Comparison of ENCODE assay signal across 8 cellular contexts in the genomic region with DNA sequence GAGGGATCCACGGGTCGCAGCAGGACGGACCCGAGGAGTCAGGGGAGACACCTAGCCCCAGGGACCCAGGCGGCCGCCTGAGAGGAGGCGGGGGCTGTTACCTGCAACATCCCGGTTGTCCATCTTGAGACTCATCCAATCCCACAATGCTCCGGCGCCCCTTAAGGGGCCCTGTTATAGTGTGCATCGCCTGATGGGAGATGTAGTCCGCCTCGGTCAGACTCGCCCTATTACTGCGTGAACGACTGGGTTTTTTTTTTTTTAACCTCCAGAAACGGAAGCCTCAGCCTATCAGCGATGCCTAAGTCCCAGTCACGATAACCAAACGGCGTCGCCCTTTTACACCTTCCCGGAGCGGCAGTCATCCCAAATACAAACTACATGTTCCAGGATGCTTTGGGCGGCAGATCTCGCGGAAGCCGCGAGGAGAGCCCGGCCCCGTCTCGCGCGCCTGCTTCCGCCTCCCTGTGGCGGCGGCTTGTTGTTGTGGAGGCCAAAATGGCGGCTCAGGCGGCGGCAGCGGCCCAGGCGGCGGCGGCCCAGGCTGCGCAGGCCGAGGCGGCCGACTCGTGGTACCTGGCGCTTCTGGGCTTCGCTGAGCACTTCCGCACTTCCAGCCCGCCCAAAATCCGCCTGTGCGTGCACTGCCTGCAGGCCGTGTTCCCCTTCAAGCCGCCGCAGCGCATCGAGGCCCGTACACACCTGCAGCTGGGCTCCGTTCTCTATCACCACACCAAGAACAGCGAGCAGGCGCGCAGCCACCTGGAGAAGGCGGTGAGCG. TPM values are rescaled to one million over a fixed set of nuclear protein-coding genes. Genes with fewer than 3 reads are reported as not detected.
A peak's percentile ranks its signal among the peaks of the same experiment; 100 is the strongest.
DNase-seq lines count a peak whose midpoint lies in the region; ATAC-seq and TF ChIP-seq lines count a peak whose summit lies in the region.

A gene with protein sequence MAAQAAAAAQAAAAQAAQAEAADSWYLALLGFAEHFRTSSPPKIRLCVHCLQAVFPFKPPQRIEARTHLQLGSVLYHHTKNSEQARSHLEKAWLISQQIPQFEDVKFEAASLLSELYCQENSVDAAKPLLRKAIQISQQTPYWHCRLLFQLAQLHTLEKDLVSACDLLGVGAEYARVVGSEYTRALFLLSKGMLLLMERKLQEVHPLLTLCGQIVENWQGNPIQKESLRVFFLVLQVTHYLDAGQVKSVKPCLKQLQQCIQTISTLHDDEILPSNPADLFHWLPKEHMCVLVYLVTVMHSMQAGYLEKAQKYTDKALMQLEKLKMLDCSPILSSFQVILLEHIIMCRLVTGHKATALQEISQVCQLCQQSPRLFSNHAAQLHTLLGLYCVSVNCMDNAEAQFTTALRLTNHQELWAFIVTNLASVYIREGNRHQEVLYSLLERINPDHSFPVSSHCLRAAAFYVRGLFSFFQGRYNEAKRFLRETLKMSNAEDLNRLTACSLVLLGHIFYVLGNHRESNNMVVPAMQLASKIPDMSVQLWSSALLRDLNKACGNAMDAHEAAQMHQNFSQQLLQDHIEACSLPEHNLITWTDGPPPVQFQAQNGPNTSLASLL (plus strand): TSS at position 468 of the 781 bp plus-strand sequence. CDS start 31 bp downstream, at position 499.
A gene with protein sequence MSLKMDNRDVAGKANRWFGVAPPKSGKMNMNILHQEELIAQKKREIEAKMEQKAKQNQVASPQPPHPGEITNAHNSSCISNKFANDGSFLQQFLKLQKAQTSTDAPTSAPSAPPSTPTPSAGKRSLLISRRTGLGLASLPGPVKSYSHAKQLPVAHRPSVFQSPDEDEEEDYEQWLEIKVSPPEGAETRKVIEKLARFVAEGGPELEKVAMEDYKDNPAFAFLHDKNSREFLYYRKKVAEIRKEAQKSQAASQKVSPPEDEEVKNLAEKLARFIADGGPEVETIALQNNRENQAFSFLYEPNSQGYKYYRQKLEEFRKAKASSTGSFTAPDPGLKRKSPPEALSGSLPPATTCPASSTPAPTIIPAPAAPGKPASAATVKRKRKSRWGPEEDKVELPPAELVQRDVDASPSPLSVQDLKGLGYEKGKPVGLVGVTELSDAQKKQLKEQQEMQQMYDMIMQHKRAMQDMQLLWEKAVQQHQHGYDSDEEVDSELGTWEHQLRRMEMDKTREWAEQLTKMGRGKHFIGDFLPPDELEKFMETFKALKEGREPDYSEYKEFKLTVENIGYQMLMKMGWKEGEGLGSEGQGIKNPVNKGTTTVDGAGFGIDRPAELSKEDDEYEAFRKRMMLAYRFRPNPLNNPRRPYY (minus strand): TSS at position 148 of the 781 bp plus-strand sequence. CDS start 13 bp downstream, at position 135.

- H2AFZ ChIP-seq in OCI-LY3 (ENCODE audit: low read depth, low read length): peak within 1 kb of the TSS; percentile 91

- H3K36me3 ChIP-seq in HUES6 (ENCODE audit: control insufficient read depth, insufficient read depth, low read length) (peaks cover 35% of the 10 kb centered on the region), OCI-LY3 (replicated peaks; ENCODE audit: low read depth, low read length) (peaks cover 22% of the 10 kb centered on the region)

- H3K27me3 ChIP-seq in HUES6 (ENCODE audit: control insufficient read depth, insufficient read depth, low read length) (no peaks in the 10 kb centered on the region), OCI-LY3 (ENCODE audit: low read depth, low read length) (no peaks in the 10 kb centered on the region), mononuclear cell (ENCODE audit: insufficient read depth, low read length) (no peaks in the 10 kb centered on the region)

- H3K4me1 ChIP-seq in HUES6 (ENCODE audit: control insufficient read depth, insufficient read depth, low read length): peaks cover 12% of the 10 kb centered on the region; the same call in 1 of the 2 replicates
- H3K4me1 ChIP-seq in OCI-LY3 (ENCODE audit: low read length): peaks cover 10% of the 10 kb centered on the region
- H3K4me1 ChIP-seq in mononuclear cell (ENCODE audit: insufficient read depth, low read length): peaks cover 38% of the 10 kb centered on the region

- peak within 1 kb of the TSS; percentile 98 for H3K4me3 ChIP-seq in HUES6 (ENCODE audit: low read depth, low read length)
- H3K4me3 ChIP-seq in OCI-LY3 (ENCODE audit: low read length): peak within 1 kb of the TSS; percentile 92
- peak within 1 kb of the TSS; percentile 94 for H3K4me3 ChIP-seq in epithelial cell of esophagus (ENCODE audit: low read length)
- H3K4me3 ChIP-seq in mononuclear cell (ENCODE audit: low read length): peak within 1 kb of the TSS; percentile 98

- H3K79me2 ChIP-seq in OCI-LY3 (ENCODE audit: low read length): peaks cover 80% of the 10 kb centered on the region

- DNase-seq in DMS 273 (lab: John Stamatoyannopoulos, UW; ENCODE audit: unreplicated experiment) (peak; percentile 98), activated T-cell treated with anti-CD3 and anti-CD28 coated beads for 1 hour (ENCODE audit: low read depth) (peak; percentile 80), epithelial cell of esophagus (ENCODE audit: low read depth) (peak; percentile 96)
- DNase-seq in stimulated activated CD8-positive, alpha-beta memory T cell treated with anti-CD3 and anti-CD28 coated beads, Interleukin-4, amount 100 ng/mL, for 1 hour (ENCODE audit: low read depth in 2 of 2, low spot score in 1 of 2): peak; percentile 64 to 80

- no peaks in the 10 kb centered on the region for H4K20me1 ChIP-seq in OCI-LY3 (ENCODE audit: insufficient read depth, low read length)

- H3K9ac ChIP-seq in HUES6 (ENCODE audit: low read length) (peak within 1 kb of the TSS; percentile 98), OCI-LY3 (ENCODE audit: low read length) (peak within 1 kb of the TSS; percentile 93)

- peak within 1 kb of the TSS; percentile 97 for H3K27ac ChIP-seq in HUES6 (ENCODE audit: low read depth, low read length)
- peak within 1 kb of the TSS; percentile 72 for H3K27ac ChIP-seq in OCI-LY3 (ENCODE audit: low read length)

- TF ChIP-seq CTCF in OCI-LY3 (IDR thresholded peaks at IDR 0.05; ENCODE audit: low read depth, low read length) (no peak), epithelial cell of esophagus (IDR thresholded peaks at IDR 0.05; ENCODE audit: insufficient read depth, low read depth, low read length, missing control alignments) (peak; percentile 32)

- H3K9me3 ChIP-seq in HUES6 (ENCODE audit: control insufficient read depth, insufficient read depth, low read depth, low read length) (no peaks in the 10 kb centered on the region), OCI-LY3 (ENCODE audit: insufficient read depth, low read length) (no peaks in the 10 kb centered on the region), mononuclear cell (ENCODE audit: low read depth, low read length) (no peaks in the 10 kb centered on the region)

- peak; percentile 92 for ATAC-seq in GM21423 (IDR thresholded peaks at IDR 0.05; ENCODE audit: unreplicated experiment)

- peak within 1 kb of the TSS; percentile 98 for H3K4me2 ChIP-seq in OCI-LY3 (ENCODE audit: low read length)

RNA-seq across cellular contexts. Expression of the first gene that starts in this region (rescaled TPM):
- 55.8 TPM for total RNA-seq in mononuclear cell

RNA-seq across cellular contexts. Expression of the second gene that starts in this region (rescaled TPM):
- 23.5 TPM for total RNA-seq in mononuclear cell

Comparison
In these comparisons a context has a peak if more than half of its experiments do, and no peak if none do; other contexts are left out.
1. Peak in every context shown above with its lines: DNase-seq, ATAC-seq, H3K4me3 ChIP-seq and H3K27ac ChIP-seq.